In genomic region chr2:32310577-32310976, GRCh38 we compare ENCODE assay signal across 37 cellular contexts. TPM values are rescaled to one million over a fixed set of nuclear protein-coding genes. Genes with fewer than 3 reads are reported as not detected.
"Had no signal": no experiment of that assay in that cellular context is flagged by ENCODE, and none has a peak within 500 bp of the region (broad histone marks: within the 10 kb centered on the region; RNA-seq: fewer than 3 reads in every experiment).

No MANE protein-coding gene starts in this region.

- H3K27me3 ChIP-seq: MG63 had no signal

- DNase-seq: Karpas-422, Kasumi-1, MG63, MM.1S, MV-4-11, NCI-H1048, NCI-H1092, NCI-H1092 treated with DMSO at 0.1 percent for 48 hours, NCI-H1105, NCI-H1105 treated with DMSO at 0.1 percent for 48 hours, NCI-H1417, NCI-H1417 treated with DMSO at 0.1 percent for 48 hours, NCI-H1436, NCI-H1436 treated with DMSO at 0.1 percent for 48 hours, NCI-H146, NCI-H1694, NCI-H1694 treated with DMSO at 0.1 percent for 48 hours, NCI-H187, NCI-H187 treated with DMSO at 0.1 percent for 48 hours, NCI-H1930, NCI-H2029, NCI-H2029 treated with DMSO at 0.1 percent for 48 hours, NCI-H2081, NCI-H2081 treated with DMSO at 0.1 percent for 48 hours, NCI-H2107, NCI-H2171, NCI-H2171 treated with DMSO at 0.1 percent for 48 hours, NCI-H2227 treated with DMSO at 0.1 percent for 48 hours, NCI-H226, NCI-H345, NCI-H446, NCI-H446 treated with DMSO at 0.1 percent for 48 hours, NCI-H510A, NCI-H510A treated with DMSO at 0.1 percent for 48 hours, NCI-H524 had no signal

- H3K9me3 ChIP-seq: MG63 had no signal

- H3K4me3 ChIP-seq: MG63 had no signal

RNA-seq across cellular contexts. Expression of gene NLRC4, which starts 45.9 kb away (rescaled TPM):
- total RNA-seq: LHCN-M2, M059J had no signal
